In the genomic region with DNA sequence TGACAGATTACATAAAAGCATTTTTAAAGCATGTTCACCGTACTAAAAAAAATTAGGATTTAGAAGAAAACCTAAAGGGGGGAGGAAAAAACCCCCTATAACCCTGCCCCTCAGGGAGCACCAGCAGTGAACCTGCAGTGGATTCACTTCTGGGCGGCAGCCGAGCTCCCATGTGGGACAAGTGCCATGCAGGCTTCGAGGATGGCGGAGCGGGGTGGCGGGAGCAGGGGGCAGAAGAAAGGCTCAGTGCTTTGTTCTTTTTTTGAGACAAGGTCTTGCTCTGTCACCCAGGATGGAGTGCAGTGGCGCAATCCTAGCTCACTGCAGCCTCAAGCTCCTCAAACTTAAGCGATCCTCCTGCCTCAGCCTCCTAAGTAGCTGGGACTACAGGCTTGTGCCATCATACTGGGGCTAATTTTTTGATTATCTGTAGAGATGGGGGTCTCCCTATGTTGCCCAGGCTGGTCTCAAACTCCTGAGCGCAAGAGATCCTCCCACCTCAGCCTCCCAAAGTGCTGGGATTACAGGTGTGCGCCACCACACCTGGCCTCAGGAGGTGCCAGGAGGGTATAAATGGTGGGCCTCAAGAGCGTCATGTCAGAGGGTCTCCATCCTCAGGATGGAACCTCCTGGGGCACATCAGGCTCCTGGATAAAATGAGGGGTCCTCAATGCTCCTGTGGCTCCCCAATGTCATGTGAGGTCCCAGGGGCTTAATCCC, we compare ENCODE assay signal across 20 cellular contexts.
"Had no signal": no experiment of that assay in that cellular context is flagged by ENCODE, and none has a peak within 500 bp of the region (broad histone marks: within the 10 kb centered on the region; RNA-seq: fewer than 3 reads in every experiment).

No MANE protein-coding gene starts in this region.

- DNase-seq: cortex of kidney; effector memory CD8-positive, alpha-beta T cell; hypothalamus; immature natural killer cell; islet precursor cell; left ventricle myocardium superior; sigmoid colon; stimulated activated CD4-positive, alpha-beta T cell treated with anti-CD3 and anti-CD28 coated beads, Interleukin-2, amount 100 ng/mL, for 24 hours; stimulated activated CD4-positive, alpha-beta T cell treated with anti-CD3 and anti-CD28 coated beads, Interleukin-4, amount 100 ng/mL, for 24 hours; stimulated activated naive CD8-positive, alpha-beta T cell treated with anti-CD3 and anti-CD28 coated beads, Interleukin-15, Interleukin-2, amounts not matched to agents 100 U/mL and 50 U/mL, for 24 hours; substantia nigra; testis; tibial artery had no signal

- H3K4me3 ChIP-seq: lung, prostate gland, right atrium auricular region, sigmoid colon, testis, tibial artery had no signal

- FAIRE-seq: endometrium, frontal cortex had no signal

- H3K36me3 ChIP-seq: prostate gland had no signal

- H3K4me1 ChIP-seq: prostate gland had no signal

- ATAC-seq: effector memory CD8-positive, alpha-beta T cell; natural killer cell treated with Interleukin-12 subunit alpha and Interleukin-12 subunit beta and Interleukin-15 and Interleukin-18, amount 100 ng/mL, for 72 hours; stimulated activated memory B cell treated with anti-CD40 and anti-IgM and Interleukin-4, amounts not matched to agents 10 μg/mL and 1 μg/mL and 100 μg/mL, for 72 hours; stimulated activated naive CD8-positive, alpha-beta T cell treated with anti-CD3 and anti-CD28 coated beads, Interleukin-15, Interleukin-2, amounts not matched to agents 100 U/mL and 50 U/mL, for 24 hours had no signal

- H3K27me3 ChIP-seq: right atrium auricular region, sigmoid colon, testis, tibial artery had no signal

- H3K9me3 ChIP-seq: prostate gland, right atrium auricular region, sigmoid colon, testis, tibial artery had no signal

- H3K27ac ChIP-seq: prostate gland, right atrium auricular region, sigmoid colon, testis, tibial artery had no signal
